In the genomic region with DNA sequence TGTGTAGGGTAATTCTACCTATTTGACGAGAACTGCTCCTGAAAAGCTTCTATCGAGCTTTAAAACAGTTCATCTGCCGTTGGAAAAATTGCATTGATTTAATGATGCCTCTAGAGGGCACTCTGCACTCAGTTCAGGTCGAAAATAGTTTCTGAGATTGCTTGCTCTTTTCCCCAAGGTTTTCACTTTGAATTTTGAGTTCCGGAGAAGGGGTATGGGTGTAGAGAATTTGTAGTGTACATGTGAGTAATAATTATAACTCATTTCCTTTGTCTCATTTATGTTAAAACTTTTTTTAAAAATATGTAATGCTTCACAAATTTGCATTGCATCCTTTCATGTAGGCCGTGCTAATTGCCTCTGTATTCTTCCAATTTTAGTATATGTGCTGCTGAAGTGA, we compare ENCODE assay signal across 8 cellular contexts. TPM values are rescaled to one million over a fixed set of nuclear protein-coding genes. Genes with fewer than 3 reads are reported as not detected.
DNase-seq lines count a peak whose midpoint lies in the region; ATAC-seq and TF ChIP-seq lines count a peak whose summit lies in the region.

No MANE protein-coding gene starts in this region.

- no peaks in the 10 kb centered on the region for H3K9me3 Mint-ChIP-seq in CD4-positive, alpha-beta memory T cell
- no peaks in the 10 kb centered on the region for H3K9me3 Mint-ChIP-seq in activated CD8-positive, alpha-beta T cell treated with anti-CD3 and anti-CD28 coated beads for 36 hours

- in situ Hi-C loops in GM13977 (cut with MboI; ENCODE audit: low pct_unique_long_range_greater_than_20kb, low sequenced_read_pairs, unreplicated experiment) = loop anchor here (10.0 kb wide), 1 partner anchor 62 kb away; no protein-coding TSS in a partner anchor

- CTCF ChIA-PET in CD4-positive, alpha-beta memory T cell (lab: Charles Lee; ENCODE audit: partially characterized antibody) = interaction anchor here (0.6 to 8.1 kb wide), 48 partner anchors 8 to 1038 kb away, joined by 3 to 203 read pairs (median 6); partner anchors contain the start of gene TNIP3
- CTCF ChIA-PET in activated CD8-positive, alpha-beta T cell treated with anti-CD3 and anti-CD28 coated beads for 36 hours (lab: Charles Lee) = interaction anchor here (0.6 to 6.8 kb wide), 58 partner anchors 7 to 1124 kb away, joined by 3 to 155 read pairs (median 6); partner anchors contain the start of gene TNIP3

- H3K36me3 ChIP-seq in CD4-positive, alpha-beta memory T cell (ENCODE audit: insufficient read depth, low read length) = no peaks in the 10 kb centered on the region
- H3K36me3 ChIP-seq in smooth muscle cell (ENCODE audit: low read depth) = no peaks in the 10 kb centered on the region

- H3K4me1 Mint-ChIP-seq in CD4-positive, alpha-beta memory T cell = peaks cover 37 to 51% (median 44%) of the 10 kb centered on the region in 4 donors
- H3K4me1 Mint-ChIP-seq in activated CD8-positive, alpha-beta T cell treated with anti-CD3 and anti-CD28 coated beads for 36 hours (ENCODE audit: low read depth) = peaks cover 52% of the 10 kb centered on the region

- no peaks in the 10 kb centered on the region for H3F3A ChIP-seq in smooth muscle cell (ENCODE audit: low read depth)

- peak in 3 of 5 donors; percentile 33 to 47 (median 46) for DNase-seq in CD4-positive, alpha-beta memory T cell
- DNase-seq in GM13977 (ENCODE audit: low spot score) = peak; percentile 12
- peak; percentile 38 for DNase-seq in NCI-H1694 treated with DMSO at 0.1 percent for 48 hours (lab: John Stamatoyannopoulos, UW)
- DNase-seq in activated CD8-positive, alpha-beta T cell treated with anti-CD3 and anti-CD28 coated beads for 36 hours = no peak
- peak; percentile 41 for DNase-seq in glomerular visceral epithelial cell (ENCODE audit: extremely low spot score)
- no peak for DNase-seq in smooth muscle cell (lab: John Stamatoyannopoulos, UW; ENCODE audit: unreplicated experiment)
- no peak for DNase-seq in ureter (ENCODE audit: low spot score)

- no peaks in the 10 kb centered on the region for H3K27me3 Mint-ChIP-seq in CD4-positive, alpha-beta memory T cell
- no peaks in the 10 kb centered on the region for H3K27me3 Mint-ChIP-seq in activated CD8-positive, alpha-beta T cell treated with anti-CD3 and anti-CD28 coated beads for 36 hours

- no peak overlapping the region for H2AFZ ChIP-seq in smooth muscle cell (ENCODE audit: low read depth)

- H3K4me3 ChIP-seq in CD4-positive, alpha-beta memory T cell (ENCODE audit: low read length in 2 of 2) = no peak overlapping the region
- H3K4me3 ChIP-seq in smooth muscle cell = no peak overlapping the region

- peaks cover 53% of the 10 kb centered on the region for H3K4me1 ChIP-seq in CD4-positive, alpha-beta memory T cell (ENCODE audit: insufficient read depth, low read length)
- no peaks in the 10 kb centered on the region for H3K4me1 ChIP-seq in smooth muscle cell (ENCODE audit: low read depth)

- POLR2A ChIA-PET in CD4-positive, alpha-beta memory T cell (lab: Charles Lee; ENCODE audit: partially characterized antibody) = interaction anchor here (0.7 to 2.9 kb wide), 6 partner anchors 10 to 464 kb away, joined by 3 to 11 read pairs (median 4); no protein-coding TSS in a partner anchor
- POLR2A ChIA-PET in activated CD8-positive, alpha-beta T cell treated with anti-CD3 and anti-CD28 coated beads for 36 hours (lab: Charles Lee) = interaction anchor here (1.5 kb wide), 1 partner anchor 28 kb away, joined by 3 read pairs; no protein-coding TSS in a partner anchor

- intact Hi-C loops in CD4-positive, alpha-beta memory T cell (cut with micrococcal nuclease) = loop anchor here (1.0 to 10.0 kb wide), 8 partner anchors 40 to 1035 kb away; partner anchors contain the start of gene PRDM5
- intact Hi-C loops in activated CD8-positive, alpha-beta T cell treated with anti-CD3 and anti-CD28 coated beads for 36 hours (cut with micrococcal nuclease) = loop anchor here (1.0 to 5.0 kb wide), 3 partner anchors 35 to 115 kb away; no protein-coding TSS in a partner anchor

- H3K9me3 ChIP-seq in CD4-positive, alpha-beta memory T cell (ENCODE audit: control insufficient read depth in 1 of 2, low read length in 2 of 2) = no peaks in the 10 kb centered on the region
- no peaks in the 10 kb centered on the region for H3K9me3 ChIP-seq in smooth muscle cell (replicated peaks; ENCODE audit: low read depth)

- peak; percentile 18 for ATAC-seq in activated CD8-positive, alpha-beta T cell treated with anti-CD3 and anti-CD28 coated beads for 36 hours
- ATAC-seq in HG02840 (IDR thresholded peaks at IDR 0.05; ENCODE audit: low FRiP score, unreplicated experiment) = no peak

- peak overlapping the region in 4 of 7 donors; percentile 0 to 79 (median 60) for H3K27ac Mint-ChIP-seq in CD4-positive, alpha-beta memory T cell
- H3K27ac Mint-ChIP-seq in activated CD8-positive, alpha-beta T cell treated with anti-CD3 and anti-CD28 coated beads for 36 hours = no peak overlapping the region

- H3K27me3 ChIP-seq in CD4-positive, alpha-beta memory T cell (ENCODE audit: insufficient read depth, low read length) = no peaks in the 10 kb centered on the region
- peaks cover 9% of the 10 kb centered on the region for H3K27me3 ChIP-seq in smooth muscle cell (ENCODE audit: low read depth)

- H3K27ac ChIP-seq in CD4-positive, alpha-beta memory T cell (ENCODE audit: low read depth, low read length) = no peak overlapping the region
- no peak overlapping the region for H3K27ac ChIP-seq in smooth muscle cell (ENCODE audit: low read depth)

- H3K4me3 Mint-ChIP-seq in CD4-positive, alpha-beta memory T cell = peak overlapping the region; percentile 40 to 83 (median 73)
- peak overlapping the region; percentile 31 for H3K4me3 Mint-ChIP-seq in activated CD8-positive, alpha-beta T cell treated with anti-CD3 and anti-CD28 coated beads for 36 hours

- no peaks in the 10 kb centered on the region for H3K79me2 ChIP-seq in smooth muscle cell (ENCODE audit: low read depth)

- TF ChIP-seq CTCF in GM13977 (IDR thresholded peaks at IDR 0.05; ENCODE audit: extremely low read depth, insufficient read depth, missing control alignments) (peak; percentile 71), smooth muscle cell (IDR thresholded peaks at IDR 0.05; ENCODE audit: borderline replicate concordance, insufficient read depth, poor library complexity, severe bottlenecking) (peak; percentile 80)
- TF ChIP-seq CTCF in activated CD8-positive, alpha-beta T cell treated with anti-CD3 and anti-CD28 coated beads for 36 hours (IDR thresholded peaks at IDR 0.05) = peak; percentile 89

- H3K4me2 ChIP-seq in smooth muscle cell = no peak overlapping the region

- no peak overlapping the region for H3K9ac ChIP-seq in smooth muscle cell (ENCODE audit: low read depth)

- 39% methylated on average over 6 of the region's 6 CpGs for WGBS in smooth muscle cell (ENCODE audit: low lambda C conversion rate)

- no peaks in the 10 kb centered on the region for H3K36me3 Mint-ChIP-seq in CD4-positive, alpha-beta memory T cell
- H3K36me3 Mint-ChIP-seq in activated CD8-positive, alpha-beta T cell treated with anti-CD3 and anti-CD28 coated beads for 36 hours (ENCODE audit: low read depth) = no peaks in the 10 kb centered on the region

- no peaks in the 10 kb centered on the region for H4K20me1 ChIP-seq in smooth muscle cell (ENCODE audit: low read depth)

RNA-seq across cellular contexts. Expression of gene TNIP3, which starts 28.4 kb away (rescaled TPM):
- total RNA-seq in CD4-positive, alpha-beta memory T cell = under 1 TPM; 0.38 to 0.55 TPM
- polyA plus RNA-seq in CD4-positive, alpha-beta memory T cell = under 1 TPM; 0.52 to 0.55 TPM
- 1 to 10 TPM; 1.9 to 2.4 TPM for total RNA-seq in activated CD8-positive, alpha-beta T cell treated with anti-CD3 and anti-CD28 coated beads for 36 hours
- total RNA-seq in smooth muscle cell = 3.2 TPM in 1 of 2 replicates, not detected in the other
- 0.33 and 0.34 TPM in 2 replicates for polyA plus RNA-seq in smooth muscle cell
- total RNA-seq in ureter = 0.49 TPM

Comparison
In these comparisons a context has a peak if more than half of its experiments do, and no peak if none do; other contexts are left out.
1. DNase-seq: peak in CD4-positive, alpha-beta memory T cell (3 of 5), GM13977 (single experiment), NCI-H1694 treated with DMSO at 0.1 percent for 48 hours (single experiment) and glomerular visceral epithelial cell (single experiment); none in activated CD8-positive, alpha-beta T cell treated with anti-CD3 and anti-CD28 coated beads for 36 hours (single experiment), smooth muscle cell (single experiment) and ureter (single experiment).
2. Peak in every context shown above with its lines, with median percentiles within 50 percentile points of each other: CTCF ChIP-seq.